ENCODE assay signal across 2 cellular contexts in the genomic region with DNA sequence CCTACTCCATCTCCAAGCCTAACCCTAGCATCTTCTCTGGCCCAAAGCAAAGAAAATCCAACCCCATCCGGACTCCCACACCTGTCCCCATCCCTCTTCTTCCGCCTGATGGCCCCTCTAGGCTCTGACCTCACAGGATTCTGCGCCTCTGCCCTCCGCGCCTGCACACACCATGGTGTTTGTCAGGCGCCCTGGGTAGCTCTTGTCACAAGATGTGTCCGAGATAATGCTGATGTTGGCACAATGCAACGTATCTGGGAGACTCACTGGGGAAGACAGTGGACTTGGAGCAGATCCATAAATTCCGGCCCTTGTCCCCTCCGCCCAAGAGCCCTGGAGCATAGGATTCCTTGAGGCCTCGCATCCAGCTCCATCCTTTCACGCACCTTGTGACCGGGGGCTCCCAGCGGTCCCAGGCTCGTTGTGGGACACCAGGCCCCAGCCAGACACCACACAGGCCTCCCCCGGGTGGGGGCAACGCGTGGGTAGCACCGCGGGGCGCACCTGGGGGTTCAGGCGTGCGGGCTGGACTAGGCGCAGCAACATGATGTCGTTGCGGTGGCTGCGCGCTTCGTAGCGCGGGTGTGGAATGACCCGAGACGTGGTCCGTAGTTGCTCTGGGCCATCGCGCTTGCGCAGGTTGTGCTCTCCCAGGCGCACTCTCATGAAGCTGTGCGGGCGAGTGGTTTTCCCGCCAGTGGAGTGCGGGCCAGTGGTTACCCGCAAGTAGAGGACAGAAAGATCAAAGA.
A peak's percentile ranks its signal among the peaks of the same experiment; 100 is the strongest.
TF ChIP-seq lines count a peak whose summit lies in the region.

No MANE protein-coding gene starts in this region.

TF ChIP-seq in HepG2, 621 proteins besides CTCF, POLR2A, EP300 and RAD21:
- TF ChIP-seq ZNF512B (CRISPR knock-in tag; IDR thresholded peaks at IDR 0.05; ENCODE audit: borderline replicate concordance), result no peak
- TF ChIP-seq MYPOP (CRISPR knock-in tag; IDR thresholded peaks at IDR 0.05), result no peak
- TF ChIP-seq MAFF (IDR thresholded peaks at IDR 0.05; ENCODE audit: low read depth, low read length), result peak; percentile 26; the same call in 1 of the 2 replicates
- TF ChIP-seq SOX13 (IDR thresholded peaks at IDR 0.05), result no peak
- no peak for TF ChIP-seq SOX13 (CRISPR knock-in tag; conservative IDR thresholded peaks at IDR 0.05 in 1 of 2, IDR thresholded peaks at IDR 0.05 in 1 of 2)
- peak; percentile 50 to 64 for TF ChIP-seq MAFK (conservative IDR thresholded peaks at IDR 0.05 in 1 of 2, IDR thresholded peaks at IDR 0.05 in 1 of 2; ENCODE audit: low read length in 2 of 2)

TF ChIP-seq in HEK293T, 16 proteins besides CTCF, POLR2A, EP300 and RAD21:
- TF ChIP-seq FOXA1 (IDR thresholded peaks at IDR 0.05) (no peak), LEF1 (IDR thresholded peaks at IDR 0.05; ENCODE audit: borderline replicate concordance) (no peak), FOXK2 (IDR thresholded peaks at IDR 0.05) (no peak), ARNT (IDR thresholded peaks at IDR 0.05) (no peak), NFRKB (IDR thresholded peaks at IDR 0.05) (no peak), CTBP1 (IDR thresholded peaks at IDR 0.05; ENCODE audit: borderline replicate concordance) (no peak), ELF4 (IDR thresholded peaks at IDR 0.05) (no peak), BHLHE40 (IDR thresholded peaks at IDR 0.05; ENCODE audit: borderline replicate concordance) (no peak)
- TF ChIP-seq, protein P1, sequence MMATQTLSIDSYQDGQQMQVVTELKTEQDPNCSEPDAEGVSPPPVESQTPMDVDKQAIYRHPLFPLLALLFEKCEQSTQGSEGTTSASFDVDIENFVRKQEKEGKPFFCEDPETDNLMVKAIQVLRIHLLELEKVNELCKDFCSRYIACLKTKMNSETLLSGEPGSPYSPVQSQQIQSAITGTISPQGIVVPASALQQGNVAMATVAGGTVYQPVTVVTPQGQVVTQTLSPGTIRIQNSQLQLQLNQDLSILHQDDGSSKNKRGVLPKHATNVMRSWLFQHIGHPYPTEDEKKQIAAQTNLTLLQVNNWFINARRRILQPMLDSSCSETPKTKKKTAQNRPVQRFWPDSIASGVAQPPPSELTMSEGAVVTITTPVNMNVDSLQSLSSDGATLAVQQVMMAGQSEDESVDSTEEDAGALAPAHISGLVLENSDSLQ (IDR thresholded peaks at IDR 0.05), result no peak
